Comparison of ENCODE assay signal across 21 cellular contexts in genomic region chr10:93758510-93758885, GRCh38. TPM values are rescaled to one million over a fixed set of nuclear protein-coding genes. Genes with fewer than 3 reads are reported as not detected.
DNase-seq lines count a peak whose midpoint lies in the region; ATAC-seq, FAIRE-seq and TF ChIP-seq lines count a peak whose summit lies in the region.
"Had no signal": no experiment of that assay in that cellular context is flagged by ENCODE, and none has a peak within 500 bp of the region (broad histone marks: within the 10 kb centered on the region; RNA-seq: fewer than 3 reads in every experiment).

No MANE protein-coding gene starts in this region.

- H3K9me3 ChIP-seq in right lobe of liver (no peaks in the 10 kb centered on the region), HepG2 (ENCODE audit: low read length) (no peaks in the 10 kb centered on the region), BE2C (no peaks in the 10 kb centered on the region)

- FAIRE-seq in HepG2 (lab: Jason Lieb, UNC) = no peak
- FAIRE-seq: endometrium, GM12892 had no signal

- ATAC-seq in right lobe of liver = no peak
- ATAC-seq in HepG2 = no peak
- ATAC-seq in HG02970 (IDR thresholded peaks at IDR 0.05; ENCODE audit: low FRiP score, unreplicated experiment) = no peak
- ATAC-seq: T-cell had no signal

- H3K27ac Mint-ChIP-seq in glutamatergic neuron (ENCODE audit: unreplicated experiment) = peak overlapping the region; percentile 99
- peak overlapping the region; percentile 20 for H3K27ac Mint-ChIP-seq in osteocyte (ENCODE audit: unreplicated experiment)
- H3K27ac Mint-ChIP-seq: T-cell had no signal

- TF ChIP-seq RAD21 in HepG2 (CRISPR knock-in tag; IDR thresholded peaks at IDR 0.05) = no peak

- H3K4me3 ChIP-seq in right lobe of liver (peak overlapping the region in 2 of 3 donors; percentile 7 to 28), HepG2 (replicated peaks in 1 of 3; ENCODE audit: insufficient read depth in 1 of 3, low read depth in 2 of 3, low read length in 3 of 3) (no peak overlapping the region), BE2C (ENCODE audit: low read depth, low read length) (no peak overlapping the region; the same call in 1 of the 2 replicates)

- no peaks in the 10 kb centered on the region for H3K79me2 ChIP-seq in HepG2 (ENCODE audit: insufficient read depth, low read length)

- intact Hi-C loops in right lobe of liver (cut with DNase I) = no loop called here
- intact Hi-C loops in HepG2 (cut with micrococcal nuclease; ENCODE audit: unreplicated experiment) = no loop called here

- H3K9me3 Mint-ChIP-seq in glutamatergic neuron (ENCODE audit: unreplicated experiment) (peaks cover 31% of the 10 kb centered on the region), osteocyte (ENCODE audit: unreplicated experiment) (no peaks in the 10 kb centered on the region)
- H3K9me3 Mint-ChIP-seq: T-cell had no signal

- TF ChIP-seq EP300 in HepG2 (IDR thresholded peaks at IDR 0.05; ENCODE audit: low read depth in 2 of 2, low read length in 2 of 2) = no peak
- no peak for TF ChIP-seq EP300 in HepG2 (CRISPR knock-in tag; IDR thresholded peaks at IDR 0.05; ENCODE audit: borderline replicate concordance)

- WGBS in right lobe of liver (ENCODE audit: insufficient coverage, low coverage, low lambda C conversion rate, missing lambda C conversion rate) = 59% methylated on average over 5 of the region's 5 CpGs
- 50% methylated on average over 5 of the region's 5 CpGs for WGBS in HepG2 (ENCODE audit: low lambda C conversion rate)

- no peak overlapping the region for H2AFZ ChIP-seq in HepG2 (ENCODE audit: low read length)

- H3K4me3 Mint-ChIP-seq in glutamatergic neuron (ENCODE audit: unreplicated experiment) (peak overlapping the region; percentile 97), osteocyte (ENCODE audit: unreplicated experiment) (no peak overlapping the region)
- H3K4me3 Mint-ChIP-seq: T-cell had no signal

- DNase-seq in right lobe of liver = no peak
- DNase-seq in HepG2 (ENCODE audit: low spot score) = no peak
- DNase-seq in glutamatergic neuron = no peak
- no peak for DNase-seq in osteocyte (ENCODE audit: extremely low spot score, unreplicated experiment)
- DNase-seq in BE2C = no peak
- DNase-seq in NCI-H1105 (lab: John Stamatoyannopoulos, UW) = no peak
- DNase-seq in KBM-7 = no peak
- DNase-seq: activated CD4-positive, alpha-beta T cell treated with anti-CD3 and anti-CD28 coated beads, Interleukin-2, amount 50 U/mL, for 1 hour; activated gamma-delta T cell treated with Interleukin-2 at 50 U/mL for 16 hours; amniotic stem cell; DMS 273 treated with DMSO at 0.1 percent for 48 hours; NCI-H1930; NCI-H524; stimulated activated CD8-positive, alpha-beta memory T cell treated with anti-CD3 and anti-CD28 coated beads, Interleukin-4, amount 100 ng/mL, for 48 hours; T-cell had no signal

- TF ChIP-seq CTCF in right lobe of liver (IDR thresholded peaks at IDR 0.05) = no peak
- no peak for TF ChIP-seq CTCF in HepG2 (CRISPR knock-in tag; IDR thresholded peaks at IDR 0.05)
- no peak for TF ChIP-seq CTCF in glutamatergic neuron (IDR thresholded peaks at IDR 0.05; ENCODE audit: partially characterized antibody, unreplicated experiment)
- TF ChIP-seq CTCF in osteocyte (IDR thresholded peaks at IDR 0.05) = no peak
- TF ChIP-seq CTCF in BE2C (IDR thresholded peaks at IDR 0.05; ENCODE audit: low read depth, low read length) = no peak

- H3K4me2 ChIP-seq in HepG2 (ENCODE audit: low read depth, low read length) = no peak overlapping the region

- no peaks in the 10 kb centered on the region for H4K20me1 ChIP-seq in HepG2 (ENCODE audit: insufficient read depth, low read length)

- H3K36me3 ChIP-seq in right lobe of liver = no peaks in the 10 kb centered on the region
- no peaks in the 10 kb centered on the region for H3K36me3 ChIP-seq in HepG2 (replicated peaks in 1 of 2; ENCODE audit: control insufficient read depth in 1 of 2, insufficient read depth in 2 of 2, low read length in 2 of 2)
- H3K36me3 ChIP-seq in BE2C = no peaks in the 10 kb centered on the region

- H3K27ac ChIP-seq in right lobe of liver (no peak overlapping the region), HepG2 (ENCODE audit: extremely low read length, insufficient read depth, low read length) (no peak overlapping the region)
- H3K27ac ChIP-seq: C4-2B had no signal

- H3K27me3 Mint-ChIP-seq in glutamatergic neuron (ENCODE audit: unreplicated experiment) (peaks cover 13% of the 10 kb centered on the region), osteocyte (ENCODE audit: unreplicated experiment) (peaks cover 25% of the 10 kb centered on the region)

- H3K36me3 Mint-ChIP-seq in glutamatergic neuron (ENCODE audit: unreplicated experiment) (no peaks in the 10 kb centered on the region), osteocyte (ENCODE audit: unreplicated experiment) (peaks cover 1% of the 10 kb centered on the region)
- H3K36me3 Mint-ChIP-seq: T-cell had no signal

- no peak overlapping the region for H3K9ac ChIP-seq in HepG2 (ENCODE audit: insufficient read depth, low read depth, low read length)

- no TSS peak for BruUV-seq in HepG2 (replicated peaks; lab: Mats Ljungman, UMichigan)

- TF ChIP-seq POLR2A in right lobe of liver (IDR thresholded peaks at IDR 0.05) (no peak), HepG2 (IDR thresholded peaks at IDR 0.05; ENCODE audit: insufficient read depth in 1 of 2, low read depth in 2 of 2, low read length in 2 of 2) (no peak)

- POLR2A ChIA-PET in HepG2 (lab: Yijun Ruan, JAX) = no interaction called here

- H3K4me1 Mint-ChIP-seq in glutamatergic neuron (ENCODE audit: low read depth, unreplicated experiment) (peaks cover 59% of the 10 kb centered on the region), osteocyte (ENCODE audit: unreplicated experiment) (peaks cover 68% of the 10 kb centered on the region)

- H3K4me1 ChIP-seq in right lobe of liver (no peaks in the 10 kb centered on the region), HepG2 (ENCODE audit: insufficient read depth, low read length) (no peaks in the 10 kb centered on the region), BE2C (peaks cover 7% of the 10 kb centered on the region)

- H3K27me3 ChIP-seq in right lobe of liver = no peaks in the 10 kb centered on the region
- peaks cover 0 to 46% of the 10 kb centered on the region in 2 experiments for H3K27me3 ChIP-seq in HepG2 (ENCODE audit: control insufficient read depth in 1 of 2, insufficient read depth in 2 of 2, low read length in 2 of 2)
- no peaks in the 10 kb centered on the region for H3K27me3 ChIP-seq in BE2C

- in situ Hi-C loops in HepG2 (cut with HindIII; ENCODE audit: extremely low pct_ligation_motif_present, low pct_unique_long_range_greater_than_20kb) = no loop called here
- in situ Hi-C loops in KBM-7 (cut with MboI; ENCODE audit: low pct_unique_long_range_greater_than_20kb, low sequenced_read_pairs) = no loop called here

- CTCF ChIA-PET in HepG2 (lab: Yijun Ruan, JAX; ENCODE audit: low intra/inter-chr PET ratio, low total read pairs) = no interaction called here

RNA-seq across cellular contexts. Expression of gene LGI1, which starts 0.8 kb away (rescaled TPM):
- total RNA-seq in right lobe of liver (1 to 10 TPM in 1 of 6 experiments, under 1 TPM in 4, not detected in 1; 0.22 to 2.3 (median 0.86) TPM), HepG2 (2016; rRNA removed; fragmentation: Illumina TruSeq; extraction: Trizol) (not detected in 2 replicates), glutamatergic neuron (ENCODE audit: unreplicated experiment) (174 TPM), osteocyte (0.29 TPM in 1 of 2 replicates, not detected in the other)
- not detected in 2 replicates for total RNA-seq in HepG2 (2016; cell fraction: cytosol; rRNA removed; fragmentation: Illumina TruSeq; extraction: Trizol; ENCODE audit: low read depth)
- not detected in 2 replicates for total RNA-seq in HepG2 (2016; cell fraction: insoluble cytoplasmic fraction; rRNA removed; fragmentation: Illumina TruSeq; extraction: Trizol)
- not detected in 2 replicates for total RNA-seq in HepG2 (2016; cell fraction: membrane; rRNA removed; fragmentation: Illumina TruSeq; extraction: Trizol)
- total RNA-seq in HepG2 (2016; cell fraction: nucleus; rRNA removed; fragmentation: Illumina TruSeq; extraction: Trizol) = not detected in 2 replicates
- polyA plus RNA-seq in HepG2 (2011; rRNA removed) = not detected in 2 replicates
- not detected in 2 replicates for polyA plus RNA-seq in HepG2 (2011; cell fraction: cytosol; rRNA removed)
- not detected in 2 replicates for polyA plus RNA-seq in HepG2 (2011; cell fraction: nucleus; rRNA removed)
- 0.17 TPM in 1 of 2 replicates, not detected in the other for polyA plus RNA-seq in HepG2 (2012)
- not detected in 2 replicates for polyA plus RNA-seq in HepG2 (2016; cell fraction: cytosol; fragmentation: Illumina TruSeq; extraction: Trizol; ENCODE audit: low read depth)
- polyA plus RNA-seq in HepG2 (2016; cell fraction: insoluble cytoplasmic fraction; fragmentation: Illumina TruSeq; extraction: Trizol; ENCODE audit: low read depth) = not detected in 2 replicates
- polyA plus RNA-seq in HepG2 (2016; cell fraction: membrane; fragmentation: Illumina TruSeq; extraction: Trizol; ENCODE audit: low read depth) = not detected in 2 replicates
- not detected in 2 replicates for polyA plus RNA-seq in HepG2 (2016; cell fraction: nucleus; fragmentation: Illumina TruSeq; extraction: Trizol; ENCODE audit: insufficient read depth, low read depth)
- polyA minus RNA-seq in HepG2 (2011; rRNA and poly(A)+ RNA removed; ENCODE audit: low replicate concordance) = not detected in 2 replicates
- polyA minus RNA-seq in HepG2 (2011; cell fraction: cytosol; rRNA and poly(A)+ RNA removed) = not detected in 2 replicates
- polyA minus RNA-seq in HepG2 (2011; cell fraction: nucleus; rRNA and poly(A)+ RNA removed) = not detected in 2 replicates
- polyA plus RNA-seq in BE2C (2012; ENCODE audit: insufficient read depth, insufficient read length, low read depth) = 0.79 TPM
- total RNA-seq: A172, fibroblast of villous mesenchyme, T-cell had no signal

RNA-seq across cellular contexts. Expression of gene FRA10AC1, which starts 56.1 kb away (rescaled TPM):
- total RNA-seq in right lobe of liver = 1 to 10 TPM; 4.2 to 9.4 (median 6.6) TPM
- 5.2 and 5.3 TPM in 2 replicates for total RNA-seq in HepG2 (2016; rRNA removed; fragmentation: Illumina TruSeq; extraction: Trizol)
- total RNA-seq in HepG2 (2016; cell fraction: cytosol; rRNA removed; fragmentation: Illumina TruSeq; extraction: Trizol; ENCODE audit: low read depth) = 2.1 and 2.7 TPM in 2 replicates
- 5.4 and 6.3 TPM in 2 replicates for total RNA-seq in HepG2 (2016; cell fraction: insoluble cytoplasmic fraction; rRNA removed; fragmentation: Illumina TruSeq; extraction: Trizol)
- total RNA-seq in HepG2 (2016; cell fraction: membrane; rRNA removed; fragmentation: Illumina TruSeq; extraction: Trizol) = 4.5 and 4.8 TPM in 2 replicates
- total RNA-seq in HepG2 (2016; cell fraction: nucleus; rRNA removed; fragmentation: Illumina TruSeq; extraction: Trizol) = 19.1 and 24.8 TPM in 2 replicates
- 6.4 and 7.4 TPM in 2 replicates for polyA plus RNA-seq in HepG2 (2011; rRNA removed)
- polyA plus RNA-seq in HepG2 (2011; cell fraction: cytosol; rRNA removed) = 0.58 and 1.0 TPM in 2 replicates
- polyA plus RNA-seq in HepG2 (2011; cell fraction: nucleus; rRNA removed) = 7.8 and 13.9 TPM in 2 replicates
- polyA plus RNA-seq in HepG2 (2012) = 17.5 and 19.1 TPM in 2 replicates
- 1.8 and 1.9 TPM in 2 replicates for polyA plus RNA-seq in HepG2 (2016; cell fraction: cytosol; fragmentation: Illumina TruSeq; extraction: Trizol; ENCODE audit: low read depth)
- 8.3 and 9.5 TPM in 2 replicates for polyA plus RNA-seq in HepG2 (2016; cell fraction: insoluble cytoplasmic fraction; fragmentation: Illumina TruSeq; extraction: Trizol; ENCODE audit: low read depth)
- polyA plus RNA-seq in HepG2 (2016; cell fraction: membrane; fragmentation: Illumina TruSeq; extraction: Trizol; ENCODE audit: low read depth) = 2.8 and 2.9 TPM in 2 replicates
- 29.1 and 30.9 TPM in 2 replicates for polyA plus RNA-seq in HepG2 (2016; cell fraction: nucleus; fragmentation: Illumina TruSeq; extraction: Trizol; ENCODE audit: insufficient read depth, low read depth)
- polyA minus RNA-seq in HepG2 (2011; rRNA and poly(A)+ RNA removed; ENCODE audit: low replicate concordance) = 2.5 and 2.9 TPM in 2 replicates
- 1.1 and 2.6 TPM in 2 replicates for polyA minus RNA-seq in HepG2 (2011; cell fraction: cytosol; rRNA and poly(A)+ RNA removed)
- 58.6 and 62.0 TPM in 2 replicates for polyA minus RNA-seq in HepG2 (2011; cell fraction: nucleus; rRNA and poly(A)+ RNA removed)
- 17.7 TPM for total RNA-seq in glutamatergic neuron (ENCODE audit: unreplicated experiment)
- 13.0 and 15.0 TPM in 2 replicates for total RNA-seq in osteocyte
- 8.9 TPM for polyA plus RNA-seq in BE2C (2012; ENCODE audit: insufficient read depth, insufficient read length, low read depth)

Comparison
In these comparisons a context has a peak if more than half of its experiments do, and no peak if none do; other contexts are left out.
1. H3K4me3 ChIP-seq: peak in right lobe of liver (2 of 3); none in HepG2 (0 of 3) and BE2C (single experiment).
2. RNA of gene LGI1, which starts 0.8 kb away (total RNA-seq): 174 TPM in glutamatergic neuron (single experiment); 0.22 to 2.3 TPM in right lobe of liver, 0.29 TPM in osteocyte and not detected in HepG2; every median in the first group is over 10 times any median in the second.